In genomic region chr13:87678353-87678752, GRCh38 we compare ENCODE assay signal across 8 cellular contexts. TPM values are rescaled to one million over a fixed set of nuclear protein-coding genes. Genes with fewer than 3 reads are reported as not detected.
A peak's percentile ranks its signal among the peaks of the same experiment; 100 is the strongest.
DNase-seq lines count a peak whose midpoint lies in the region; ATAC-seq, FAIRE-seq and TF ChIP-seq lines count a peak whose summit lies in the region.

No MANE protein-coding gene starts in this region.

- CTCF ChIA-PET in PC-3 (lab: Charles Lee), result no interaction called here

- H3K27ac ChIP-seq in PC-3 (ENCODE audit: low read length) (no peak overlapping the region), esophagus squamous epithelium (no peak overlapping the region), pancreas (no peak overlapping the region)

- 20 to 25% methylated on average over 9 of the region's 9 CpGs for WGBS in esophagus squamous epithelium, 2 donors
- WGBS in pancreas, 2 donors, result 3 to 12% methylated on average over 8 to 9 of the region's 9 CpGs

- FAIRE-seq in pancreas (lab: Jason Lieb, UNC), result no peak

- peak; percentile 25 for ATAC-seq in GM19463 (IDR thresholded peaks at IDR 0.05; ENCODE audit: unreplicated experiment)
- ATAC-seq in PC-3, result peak; percentile 6; the same call in 1 of the 2 replicates
- peak; percentile 8 to 26 (median 21) for ATAC-seq in pancreas
- no peak for ATAC-seq in GM19455 (IDR thresholded peaks at IDR 0.05; ENCODE audit: unreplicated experiment)
- no peak for ATAC-seq in HG03095 (IDR thresholded peaks at IDR 0.05; ENCODE audit: unreplicated experiment)

- H3K9ac ChIP-seq in PC-3 (ENCODE audit: low read length), result peak overlapping the region; percentile 37; the same call in 1 of the 2 replicates

- H3K36me3 ChIP-seq in PC-3 (ENCODE audit: low read depth, low read length) (no peaks in the 10 kb centered on the region), esophagus squamous epithelium (no peaks in the 10 kb centered on the region), pancreas (no peaks in the 10 kb centered on the region)

- peak overlapping the region; percentile 95 for H2AFZ ChIP-seq in PC-3 (ENCODE audit: low read length)

- H3K9me3 ChIP-seq in PC-3 (ENCODE audit: low read length), result no peaks in the 10 kb centered on the region
- no peaks in the 10 kb centered on the region for H3K9me3 ChIP-seq in esophagus squamous epithelium
- no peaks in the 10 kb centered on the region for H3K9me3 ChIP-seq in pancreas

- no peaks in the 10 kb centered on the region for H4K20me1 ChIP-seq in PC-3 (ENCODE audit: low read length)

- H3K79me2 ChIP-seq in PC-3 (ENCODE audit: low read length), result no peaks in the 10 kb centered on the region

- H3K27me3 ChIP-seq in PC-3 (ENCODE audit: low read length) (peaks cover 4% of the 10 kb centered on the region; the same call in 1 of the 2 replicates), esophagus squamous epithelium (peaks cover 4 to 53% (median 12%) of the 10 kb centered on the region in 4 donors), pancreas (peaks cover 0 to 22% (median 4%) of the 10 kb centered on the region in 4 donors)

- H3F3A ChIP-seq in PC-3 (ENCODE audit: low read length, unreplicated experiment), result no peaks in the 10 kb centered on the region

- intact Hi-C loops in PC-3 (cut with micrococcal nuclease), result no loop called here
- intact Hi-C loops in esophagus squamous epithelium (cut with DNase I), result no loop called here
- intact Hi-C loops in pancreas (cut with DNase I), result no loop called here

- H3K4me2 ChIP-seq in PC-3 (ENCODE audit: low read length), result peak overlapping the region; percentile 99

- no peaks in the 10 kb centered on the region for H3K9me2 ChIP-seq in PC-3 (replicated peaks; ENCODE audit: low read length)

- no peak for DNase-seq in PC-3
- no peak for DNase-seq in esophagus squamous epithelium (lab: John Stamatoyannopoulos, UW)
- DNase-seq in pancreas, result no peak
- no peak for DNase-seq in SIG-M5 (lab: John Stamatoyannopoulos, UW)
- no peak for DNase-seq in cerebellar cortex (ENCODE audit: low spot score)

- POLR2A ChIA-PET in PC-3 (lab: Charles Lee; ENCODE audit: unreplicated experiment), result no interaction called here

- TF ChIP-seq POLR2A in esophagus squamous epithelium (IDR thresholded peaks at IDR 0.05), result no peak

- H3K4me3 ChIP-seq in PC-3 (ENCODE audit: low read length) (peak overlapping the region; percentile 81), esophagus squamous epithelium (peak overlapping the region; percentile 16 to 66 (median 52)), pancreas (peak overlapping the region in 2 of 4 donors; percentile 37 to 41)

- no TSS peak for BruUV-seq in PC-3 (replicated peaks; lab: Mats Ljungman, UMichigan)

- TF ChIP-seq CTCF in PC-3 (conservative IDR thresholded peaks at IDR 0.05; ENCODE audit: low read depth, low read length) (no peak), esophagus squamous epithelium (IDR thresholded peaks at IDR 0.05) (no peak), pancreas (IDR thresholded peaks at IDR 0.05) (no peak)

- H3K4me1 ChIP-seq in PC-3 (ENCODE audit: insufficient read depth, low read length) (peaks cover 4% of the 10 kb centered on the region; the same call in 1 of the 2 replicates), esophagus squamous epithelium (peaks cover 11 to 41% (median 18%) of the 10 kb centered on the region in 3 donors), pancreas (peaks cover 0 to 10% (median 0%) of the 10 kb centered on the region in 3 donors)

RNA-seq across cellular contexts. Expression of gene SLITRK5, which starts 7.2 kb away (rescaled TPM):
- total RNA-seq in PC-3 (2014; rRNA removed) (0.17 and 0.18 TPM in 2 replicates), esophagus squamous epithelium (under 1 TPM in 3 of 4 donors, not detected in 1; 0.04 to 0.19 (median 0.06) TPM), pancreas (under 1 TPM; 0.06 to 0.41 (median 0.25) TPM)
- 1 to 10 TPM in 1 of 2 donors, under 1 TPM in 1; 0.19 to 1.4 TPM for polyA plus RNA-seq in pancreas

Comparison
In these comparisons a context has a peak if more than half of its experiments do, and no peak if none do; other contexts are left out.
1. ATAC-seq: peak in GM19463 (single experiment), PC-3 (single experiment) and pancreas (4 of 4); none in GM19455 (single experiment) and HG03095 (single experiment).